ENCODE assay signal across 15 cellular contexts in the genomic region with DNA sequence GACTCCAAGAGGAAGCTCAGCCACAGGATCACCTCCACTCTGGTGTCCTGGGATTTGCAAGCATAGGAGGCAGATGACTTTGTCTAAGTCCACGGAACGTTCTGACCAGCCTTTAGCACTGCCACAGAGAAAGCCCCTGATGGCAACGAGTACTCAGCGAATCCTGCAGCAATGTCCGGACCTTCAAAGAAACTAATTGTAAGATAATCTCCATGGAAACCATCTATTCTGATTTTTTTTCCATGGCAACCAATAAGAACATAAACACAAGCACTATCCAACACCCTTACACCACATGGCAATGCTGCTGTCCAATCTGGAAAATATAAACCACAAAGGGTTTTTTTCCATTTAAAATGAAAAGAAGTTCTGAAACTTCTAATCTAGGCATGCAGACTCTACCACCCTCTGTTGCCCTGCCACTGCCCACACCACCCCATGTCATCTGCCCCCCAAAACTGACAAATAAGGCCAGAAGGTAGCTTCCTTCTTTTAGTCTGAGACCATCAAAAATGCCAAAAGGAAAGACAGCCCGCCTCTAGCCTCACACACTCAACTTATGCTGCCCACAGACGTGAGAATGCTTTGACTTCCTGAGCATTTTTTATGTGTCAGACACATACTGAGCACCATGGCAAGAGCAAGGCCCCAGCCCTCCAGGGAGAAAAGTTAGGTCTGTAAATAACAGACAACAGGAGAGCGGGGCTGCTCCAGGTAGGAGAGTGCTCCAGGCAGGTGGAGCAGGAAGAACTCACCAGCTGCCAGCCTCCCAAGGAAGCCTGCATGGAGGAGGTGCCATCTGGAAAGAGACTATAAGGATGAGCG. TPM values are rescaled to one million over a fixed set of nuclear protein-coding genes. Genes with fewer than 3 reads are reported as not detected.
DNase-seq lines count a peak whose midpoint lies in the region; ATAC-seq and TF ChIP-seq lines count a peak whose summit lies in the region.
"Had no signal": no experiment of that assay in that cellular context is flagged by ENCODE, and none has a peak within 500 bp of the region (broad histone marks: within the 10 kb centered on the region; RNA-seq: fewer than 3 reads in every experiment).

No MANE protein-coding gene starts in this region.

- H3K27me3 ChIP-seq in cardiac muscle cell: no peaks in the 10 kb centered on the region

- H3K4me1 ChIP-seq in cardiac muscle cell (ENCODE audit: low read depth): peaks cover 44% of the 10 kb centered on the region

- H3K36me3 ChIP-seq in cardiac muscle cell: no peaks in the 10 kb centered on the region

- H3K36me3 Mint-ChIP-seq in mesothelial cell of epicardium: peaks cover 1% of the 10 kb centered on the region

- H3K27me3 Mint-ChIP-seq in mesothelial cell of epicardium (ENCODE audit: low read depth): no peaks in the 10 kb centered on the region

- H3K9me3 Mint-ChIP-seq in mesothelial cell of epicardium: no peaks in the 10 kb centered on the region
- H3K9me3 Mint-ChIP-seq: endodermal cell had no signal

- TF ChIP-seq CTCF in cardiac muscle cell (IDR thresholded peaks at IDR 0.05; ENCODE audit: low read depth, low read length) (no peak), mesothelial cell of epicardium (IDR thresholded peaks at IDR 0.05; ENCODE audit: unreplicated experiment) (no peak), RWPE1 (conservative IDR thresholded peaks at IDR 0.05; ENCODE audit: low read depth) (no peak)

- peak in 1 of 2 donors; percentile 77 for DNase-seq in cardiac muscle cell (ENCODE audit: low read depth in 1 of 2, low spot score in 1 of 2)
- DNase-seq in Right ventricle myocardium inferior (ENCODE audit: missing footprints): no peak
- DNase-seq in fibroblast of peridontal ligament (ENCODE audit: extremely low read depth): peak; percentile 35
- DNase-seq in mesothelial cell of epicardium (ENCODE audit: low spot score in 2 of 2, unreplicated experiment in 2 of 2): no peak
- no peak for DNase-seq in ACHN
- no peak for DNase-seq in RWPE1 (ENCODE audit: low spot score)
- DNase-seq: activated CD4-positive, alpha-beta T cell treated with anti-CD3 and anti-CD28 coated beads for 48 hours; endodermal cell; GM23248; head of caudate nucleus; KG1; NCI-H1930 had no signal

- in situ Hi-C loops in ACHN (cut with HindIII; ENCODE audit: low pct_ligation_motif_present, low pct_unique_long_range_greater_than_20kb, low sequenced_read_pairs): no loop called here

- peaks cover 36% of the 10 kb centered on the region for H3K4me1 Mint-ChIP-seq in mesothelial cell of epicardium
- H3K4me1 Mint-ChIP-seq: endodermal cell had no signal

- no peak overlapping the region for H3K4me3 Mint-ChIP-seq in mesothelial cell of epicardium
- H3K4me3 Mint-ChIP-seq: endodermal cell had no signal

- no peaks in the 10 kb centered on the region for H3K9me3 ChIP-seq in cardiac muscle cell (ENCODE audit: low read depth)

- ATAC-seq in Right ventricle myocardium inferior (no peak), GM21367 (IDR thresholded peaks at IDR 0.05; ENCODE audit: unreplicated experiment) (no peak), GM19035 (IDR thresholded peaks at IDR 0.05; ENCODE audit: unreplicated experiment) (no peak)
- ATAC-seq: left lobe of liver had no signal

- intact Hi-C loops in Right ventricle myocardium inferior (cut with DNase I): loop anchor here (2.0 kb wide), 2 partner anchors 43 to 53 kb away; a partner anchor contains a TSS

- peak overlapping the region; percentile 81 for H3K27ac Mint-ChIP-seq in mesothelial cell of epicardium
- H3K27ac Mint-ChIP-seq: endodermal cell had no signal

- CTCF ChIA-PET in RWPE1 (lab: Yijun Ruan, JAX): no interaction called here

- H3K27ac ChIP-seq in cardiac muscle cell (peak overlapping the region; percentile 81), RWPE1 (no peak overlapping the region)
- H3K27ac ChIP-seq: GM23248 had no signal

- POLR2A ChIA-PET in RWPE1 (lab: Yijun Ruan, JAX; ENCODE audit: low non-redundant PET): no interaction called here

- H3K4me3 ChIP-seq in cardiac muscle cell: no peak overlapping the region
- H3K4me3 ChIP-seq: GM23248 had no signal

RNA-seq across cellular contexts. Expression of a gene that starts 44.5 kb away (rescaled TPM):
- total RNA-seq in cardiac muscle cell (6.0 and 12.4 TPM in 2 replicates), Right ventricle myocardium inferior (1.7 TPM), mesothelial cell of epicardium (7.9 to 9.4 TPM (median 8.7 TPM) in 3 replicates)
- polyA plus RNA-seq in cardiac muscle cell: 10.6 and 24.0 TPM in 2 replicates

RNA-seq across cellular contexts. Expression of a gene that starts 53.4 kb away (rescaled TPM):
- total RNA-seq in cardiac muscle cell (32.2 and 39.5 TPM in 2 replicates), Right ventricle myocardium inferior (25.0 TPM), mesothelial cell of epicardium (32.0 to 34.6 TPM (median 32.2 TPM) in 3 replicates)
- 7.1 and 13.1 TPM in 2 replicates for polyA plus RNA-seq in cardiac muscle cell
